Comparison of ENCODE assay signal across 8 cellular contexts in genomic region chr21:43728467-43729390, GRCh38. TPM values are rescaled to one million over a fixed set of nuclear protein-coding genes. Genes with fewer than 3 reads are reported as not detected.
A peak's percentile ranks its signal among the peaks of the same experiment; 100 is the strongest.
DNase-seq lines count a peak whose midpoint lies in the region; ATAC-seq, FAIRE-seq and TF ChIP-seq lines count a peak whose summit lies in the region.

No MANE protein-coding gene starts in this region.

- TF ChIP-seq CTCF in D721Med (IDR thresholded peaks at IDR 0.05; ENCODE audit: insufficient read depth, missing control alignments) (no peak), fibroblast of villous mesenchyme (IDR thresholded peaks at IDR 0.05; ENCODE audit: insufficient read depth, low read depth, low read length) (peak; percentile 14), nephron progenitor cell (IDR thresholded peaks at IDR 0.05) (peak; percentile 22)

- H3K4me3 Mint-ChIP-seq in nephron progenitor cell, result peak overlapping the region; percentile 91

- no peaks in the 10 kb centered on the region for H3K27me3 Mint-ChIP-seq in nephron progenitor cell (ENCODE audit: low read depth, poor library complexity)

- peak overlapping the region; percentile 62 for H3K4me3 ChIP-seq in fibroblast of villous mesenchyme (ENCODE audit: low read depth, low read length)

- H3K36me3 Mint-ChIP-seq in nephron progenitor cell (ENCODE audit: low read depth), result peaks cover 6% of the 10 kb centered on the region

- H3K4me1 Mint-ChIP-seq in nephron progenitor cell, result peaks cover 50% of the 10 kb centered on the region

- peak overlapping the region; percentile 96 for H3K27ac Mint-ChIP-seq in nephron progenitor cell

- DNase-seq in D721Med (ENCODE audit: insufficient read length, low spot score), result peak; percentile 65
- DNase-seq in HuH-7 (ENCODE audit: low spot score), result peak; percentile 82
- DNase-seq in SIG-M5 (lab: John Stamatoyannopoulos, UW), result peak; percentile 92
- peak; percentile 70 for DNase-seq in activated gamma-delta T cell treated with anti-CD3 and anti-CD28 coated beads, Interleukin-2, amount 50 U/mL, for 16 hours (ENCODE audit: low read depth)
- peak; percentile 99 for DNase-seq in fibroblast of villous mesenchyme (ENCODE audit: low read depth)
- peak; percentile 77 for DNase-seq in nephron progenitor cell
- peak; percentile 81 for DNase-seq in stimulated activated naive CD4-positive, alpha-beta T cell treated with Interleukin-2 at 50 U/mL for 16 hours (lab: John Stamatoyannopoulos, UW)

- peak; percentile 60 for ATAC-seq in GM21515 (IDR thresholded peaks at IDR 0.05; ENCODE audit: unreplicated experiment)

- no peak for FAIRE-seq in D721Med (lab: Jason Lieb, UNC)

- no peaks in the 10 kb centered on the region for H3K9me3 Mint-ChIP-seq in nephron progenitor cell

RNA-seq across cellular contexts. Expression of gene PDXK, which starts 9.8 kb away (rescaled TPM):
- total RNA-seq in fibroblast of villous mesenchyme, result 88.1 and 88.3 TPM in 2 replicates

RNA-seq across cellular contexts. Expression of gene CSTB, which starts 47.4 kb away (rescaled TPM):
- total RNA-seq in fibroblast of villous mesenchyme, result 12.6 and 16.0 TPM in 2 replicates

Comparison
In these comparisons a context has a peak if more than half of its experiments do, and no peak if none do; other contexts are left out.
1. Peak in every context shown above with its lines: DNase-seq, ATAC-seq and H3K4me3 ChIP-seq.